7 cellular contexts compared by ENCODE assay signal in the genomic region with DNA sequence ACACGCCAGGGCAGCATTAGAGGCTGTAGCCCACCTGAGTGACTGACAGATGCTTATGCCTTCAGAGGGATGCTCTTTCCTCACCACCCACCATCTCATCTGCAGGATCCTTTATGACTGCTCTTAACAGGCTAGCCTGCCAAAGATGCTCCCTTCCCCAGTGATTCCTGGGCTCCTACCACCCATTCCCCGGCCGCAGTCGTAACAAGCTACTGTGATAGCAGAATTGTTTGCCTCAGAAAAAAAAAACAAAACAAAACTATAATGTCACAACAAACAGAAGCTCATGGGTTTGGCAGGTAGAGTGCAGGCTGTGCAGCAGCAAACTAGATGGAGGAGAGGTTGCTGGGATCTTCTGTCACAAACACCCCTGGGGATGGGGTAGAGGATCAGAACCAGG.
"Had no signal": no experiment of that assay in that cellular context is flagged by ENCODE, and none has a peak within 500 bp of the region (broad histone marks: within the 10 kb centered on the region; RNA-seq: fewer than 3 reads in every experiment).

No MANE protein-coding gene starts in this region.

- H3K27ac ChIP-seq: GM23248 had no signal

- H3K27ac Mint-ChIP-seq: HFFc6 had no signal

- H3K36me3 ChIP-seq: HAP-1 had no signal

- H2AFZ ChIP-seq: GM23248 had no signal

- H3K9ac ChIP-seq: GM23248 had no signal

- H3K4me3 Mint-ChIP-seq: HFFc6 had no signal

- ATAC-seq: HCT116 had no signal

- H3K4me1 ChIP-seq: HAP-1 had no signal

- DNase-seq: GM23248, GOT3, H7, HFFc6, IMR-90 had no signal

- H3K9me3 ChIP-seq: HAP-1 had no signal

- H3K4me3 ChIP-seq: GM23248, HAP-1 had no signal

- H3K9me3 Mint-ChIP-seq: HFFc6 had no signal
